In genomic region chr2:239385096-239386000, GRCh38 we compare ENCODE assay signal across 1 cellular context.
TF ChIP-seq lines count a peak whose summit lies in the region.

No MANE protein-coding gene starts in this region.

TF ChIP-seq in H1, 55 proteins besides CTCF, POLR2A, EP300 and RAD21:
- no peak for TF ChIP-seq BCL11A (IDR thresholded peaks at IDR 0.05; ENCODE audit: low read depth in 2 of 2, low read length in 2 of 2)
- TF ChIP-seq TCF12 (IDR thresholded peaks at IDR 0.05; ENCODE audit: low read depth, low read length): no peak
- TF ChIP-seq CHD7 (IDR thresholded peaks at IDR 0.05; ENCODE audit: insufficient replicate concordance, low read length): no peak
- TF ChIP-seq JUND (IDR thresholded peaks at IDR 0.05; ENCODE audit: low read length): no peak
- TF ChIP-seq POLR2AphosphoS5 (IDR thresholded peaks at IDR 0.05; ENCODE audit: low read depth, low read length): no peak
- no peak for TF ChIP-seq SIRT6 (IDR thresholded peaks at IDR 0.05; ENCODE audit: low read length)
- no peak for TF ChIP-seq ATF3 (IDR thresholded peaks at IDR 0.05; ENCODE audit: insufficient read depth, low read depth, low read length)
- no peak for TF ChIP-seq USF2 (IDR thresholded peaks at IDR 0.05; ENCODE audit: low read length)
- no peak for TF ChIP-seq ZNF274 (IDR thresholded peaks at IDR 0.05; ENCODE audit: borderline replicate concordance, extremely low read depth, low read length)
- TF ChIP-seq EZH2 (IDR thresholded peaks at IDR 0.05; ENCODE audit: low read depth, low read length, severe bottlenecking): no peak
- TF ChIP-seq RNF2 (IDR thresholded peaks at IDR 0.05; ENCODE audit: borderline replicate concordance, low read depth, low read length, missing control alignments, poor library complexity, severe bottlenecking): no peak
- no peak for TF ChIP-seq GTF2F1 (IDR thresholded peaks at IDR 0.05; ENCODE audit: borderline replicate concordance, low read depth, low read length)
- TF ChIP-seq KDM1A (IDR thresholded peaks at IDR 0.05; ENCODE audit: borderline replicate concordance, low read length): no peak
- no peak for TF ChIP-seq MAFK (IDR thresholded peaks at IDR 0.05; ENCODE audit: low read depth, low read length)
